In the genomic region with DNA sequence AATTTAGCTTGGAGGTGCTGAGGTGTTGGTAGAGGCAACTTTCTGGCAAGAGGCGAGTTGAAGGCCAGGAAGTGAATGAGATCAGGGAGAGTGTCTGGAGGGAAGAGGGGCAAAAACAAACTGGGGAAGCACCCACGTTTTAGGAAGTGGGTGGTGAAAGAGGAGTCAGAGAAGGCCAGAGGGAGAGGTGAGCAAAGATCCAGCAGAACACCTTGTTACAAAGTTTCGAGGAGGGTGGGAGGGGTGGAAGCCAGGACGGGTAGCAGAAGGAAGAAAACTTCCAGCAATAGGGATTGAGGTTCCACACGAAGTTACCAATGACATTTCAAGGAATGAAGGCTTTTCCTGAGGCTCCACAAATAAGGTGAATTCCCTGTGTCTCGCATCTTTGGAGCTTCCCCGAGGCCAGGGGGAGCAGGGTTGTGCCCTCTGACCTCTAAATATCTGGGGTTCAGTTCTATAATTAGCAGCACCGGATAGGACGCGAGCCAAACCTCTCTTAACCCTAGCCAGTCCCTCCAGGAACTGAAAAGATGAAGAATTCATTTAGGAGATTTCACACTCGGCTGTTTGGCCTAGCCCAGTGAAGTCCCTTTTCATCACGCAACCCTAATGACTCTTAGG, we compare ENCODE assay signal across 8 cellular contexts. TPM values are rescaled to one million over a fixed set of nuclear protein-coding genes. Genes with fewer than 3 reads are reported as not detected.
A peak's percentile ranks its signal among the peaks of the same experiment; 100 is the strongest.
DNase-seq lines count a peak whose midpoint lies in the region; ATAC-seq and TF ChIP-seq lines count a peak whose summit lies in the region.

No MANE protein-coding gene starts in this region.

- no peak for DNase-seq in activated T-cell treated with anti-CD3 and anti-CD28 coated beads, Interleukin-2, amount 50 U/mL, for 4 hours
- DNase-seq in activated T-cell treated with anti-CD3 and anti-CD28 coated beads, Interleukin-2, amount 50 U/mL, for 48 hours, result no peak
- DNase-seq in activated CD4-positive, alpha-beta memory T cell treated with anti-CD3 and anti-CD28 coated beads for 36 hours, result peak; percentile 41
- DNase-seq in thoracic aorta (ENCODE audit: low spot score), result no peak
- DNase-seq in NCI-H510A treated with DMSO at 0.1 percent for 48 hours (lab: John Stamatoyannopoulos, UW), result no peak
- no peak for DNase-seq in COR-L47 (lab: John Stamatoyannopoulos, UW)
- DNase-seq in GM20000 (ENCODE audit: low spot score), result no peak

- H3K9me3 Mint-ChIP-seq in activated T-cell treated with anti-CD3 and anti-CD28 coated beads, Interleukin-2, amount 50 U/mL, for 4 hours, result no peaks in the 10 kb centered on the region
- no peaks in the 10 kb centered on the region for H3K9me3 Mint-ChIP-seq in activated CD4-positive, alpha-beta memory T cell treated with anti-CD3 and anti-CD28 coated beads for 36 hours

- peak overlapping the region; percentile 82 for H3K4me3 Mint-ChIP-seq in activated T-cell treated with anti-CD3 and anti-CD28 coated beads, Interleukin-2, amount 50 U/mL, for 4 hours
- peak overlapping the region; percentile 74 for H3K4me3 Mint-ChIP-seq in activated CD4-positive, alpha-beta memory T cell treated with anti-CD3 and anti-CD28 coated beads for 36 hours

- CTCF ChIA-PET in activated CD4-positive, alpha-beta memory T cell treated with anti-CD3 and anti-CD28 coated beads for 36 hours (lab: Charles Lee), result interaction anchor here (0.7 to 4.5 kb wide), 6 partner anchors 10 to 220 kb away, joined by 3 to 61 read pairs (median 4); partner anchors contain the start of gene PHACTR4

- peaks cover 8% of the 10 kb centered on the region for H3K36me3 Mint-ChIP-seq in activated T-cell treated with anti-CD3 and anti-CD28 coated beads, Interleukin-2, amount 50 U/mL, for 4 hours (ENCODE audit: insufficient read depth)
- peaks cover 8% of the 10 kb centered on the region for H3K36me3 Mint-ChIP-seq in activated CD4-positive, alpha-beta memory T cell treated with anti-CD3 and anti-CD28 coated beads for 36 hours

- TF ChIP-seq CTCF in thoracic aorta (IDR thresholded peaks at IDR 0.05) (no peak), GM20000 (IDR thresholded peaks at IDR 0.05; ENCODE audit: extremely low read depth, missing control alignments) (no peak)

- no peaks in the 10 kb centered on the region for H3K27me3 Mint-ChIP-seq in activated T-cell treated with anti-CD3 and anti-CD28 coated beads, Interleukin-2, amount 50 U/mL, for 4 hours (ENCODE audit: low read depth)
- H3K27me3 Mint-ChIP-seq in activated CD4-positive, alpha-beta memory T cell treated with anti-CD3 and anti-CD28 coated beads for 36 hours, result no peaks in the 10 kb centered on the region

- H3K36me3 ChIP-seq in thoracic aorta, result no peaks in the 10 kb centered on the region

- ATAC-seq in activated T-cell treated with anti-CD3 and anti-CD28 coated beads, Interleukin-2, amount 50 U/mL, for 4 hours, result no peak
- ATAC-seq in thoracic aorta (ENCODE audit: insufficient number of reproducible peaks, low FRiP score, low read depth), result no peak

- H3K4me1 ChIP-seq in thoracic aorta (ENCODE audit: control insufficient read depth in 1 of 2, low read depth in 2 of 2), result peaks cover 8 to 26% of the 10 kb centered on the region in 2 donors

- intact Hi-C loops in activated CD4-positive, alpha-beta memory T cell treated with anti-CD3 and anti-CD28 coated beads for 36 hours (cut with micrococcal nuclease), result loop anchor here (1.0 kb wide), 2 partner anchors 10 to 70 kb away; no protein-coding TSS in a partner anchor

- H3K27ac ChIP-seq in thoracic aorta, result peak overlapping the region; percentile 26 to 42

- H3K27ac Mint-ChIP-seq in activated CD4-positive, alpha-beta memory T cell treated with anti-CD3 and anti-CD28 coated beads for 36 hours, result peak overlapping the region; percentile 84

- H3K27me3 ChIP-seq in thoracic aorta (replicated peaks; ENCODE audit: insufficient read depth), result no peaks in the 10 kb centered on the region

- POLR2A ChIA-PET in activated CD4-positive, alpha-beta memory T cell treated with anti-CD3 and anti-CD28 coated beads for 36 hours (lab: Charles Lee), result interaction anchor here (0.8 to 3.7 kb wide), 9 partner anchors 10 to 265 kb away, joined by 3 to 61 read pairs (median 6); partner anchors contain the start of genes ATP5IF1 and MED18

- peak overlapping the region; percentile 36 for H3K4me3 ChIP-seq in iPS-18c (ENCODE audit: insufficient read depth, low read depth, low read length)
- H3K4me3 ChIP-seq in thoracic aorta, result peak overlapping the region; percentile 88

- peaks cover 48% of the 10 kb centered on the region for H3K4me1 Mint-ChIP-seq in activated T-cell treated with anti-CD3 and anti-CD28 coated beads, Interleukin-2, amount 50 U/mL, for 4 hours (ENCODE audit: low read depth)
- H3K4me1 Mint-ChIP-seq in activated CD4-positive, alpha-beta memory T cell treated with anti-CD3 and anti-CD28 coated beads for 36 hours (ENCODE audit: low read depth), result peaks cover 45% of the 10 kb centered on the region

- peaks cover 3% of the 10 kb centered on the region for H3K9me3 ChIP-seq in iPS-18c (ENCODE audit: control insufficient read depth, insufficient read depth, low read length)
- no peaks in the 10 kb centered on the region for H3K9me3 ChIP-seq in thoracic aorta

RNA-seq across cellular contexts. Expression of gene SESN2, which starts 0.6 kb away (rescaled TPM):
- total RNA-seq in activated T-cell treated with anti-CD3 and anti-CD28 coated beads, Interleukin-2, amount 50 U/mL, for 4 hours, result 10 to 100 TPM; 21.4 to 38.3 (median 27.3) TPM
- 10 to 100 TPM; 23.4 to 24.1 TPM for total RNA-seq in activated CD4-positive, alpha-beta memory T cell treated with anti-CD3 and anti-CD28 coated beads for 36 hours
- 10 to 100 TPM; 10.9 to 12.6 TPM for total RNA-seq in thoracic aorta

RNA-seq across cellular contexts. Expression of gene ATP5IF1, which starts 22.8 kb away (rescaled TPM):
- 100 to 1,000 TPM; 110 to 121 (median 114) TPM for total RNA-seq in activated T-cell treated with anti-CD3 and anti-CD28 coated beads, Interleukin-2, amount 50 U/mL, for 4 hours
- 100 to 1,000 TPM; 174 to 181 TPM for total RNA-seq in activated CD4-positive, alpha-beta memory T cell treated with anti-CD3 and anti-CD28 coated beads for 36 hours
- total RNA-seq in thoracic aorta, result 100 to 1,000 TPM in 1 of 2 donors, 10 to 100 TPM in 1; 90.2 to 133 TPM

RNA-seq across cellular contexts. Expression of gene DNAJC8, which starts 25.9 kb away (rescaled TPM):
- total RNA-seq in activated T-cell treated with anti-CD3 and anti-CD28 coated beads, Interleukin-2, amount 50 U/mL, for 4 hours, result 100 to 1,000 TPM in 1 of 3 donors, 10 to 100 TPM in 2; 91.5 to 103 (median 99.4) TPM
- total RNA-seq in activated CD4-positive, alpha-beta memory T cell treated with anti-CD3 and anti-CD28 coated beads for 36 hours, result 100 to 1,000 TPM in 1 of 2 experiments, 10 to 100 TPM in 1; 99.0 to 102 TPM
- total RNA-seq in thoracic aorta, result 10 to 100 TPM; 33.3 to 60.4 TPM
